ENCODE assay signal across 14 cellular contexts in genomic region chr1:18300376-18300775, GRCh38.
A peak's percentile ranks its signal among the peaks of the same experiment; 100 is the strongest.
DNase-seq lines count a peak whose midpoint lies in the region; ATAC-seq, FAIRE-seq and TF ChIP-seq lines count a peak whose summit lies in the region.
"Had no signal": no experiment of that assay in that cellular context is flagged by ENCODE, and none has a peak within 500 bp of the region (broad histone marks: within the 10 kb centered on the region; RNA-seq: fewer than 3 reads in every experiment).

No MANE protein-coding gene starts in this region.

- H3K18ac ChIP-seq in neuronal stem cell (ENCODE audit: low read length), result no peak overlapping the region

- no peaks in the 10 kb centered on the region; a peak in 1 of 5 replicates for H3K27me3 ChIP-seq in HepG2 (ENCODE audit: control insufficient read depth in 1 of 2, insufficient read depth in 2 of 2, low read length in 2 of 2)
- no peaks in the 10 kb centered on the region for H3K27me3 ChIP-seq in right lobe of liver
- no peaks in the 10 kb centered on the region for H3K27me3 ChIP-seq in neuronal stem cell (ENCODE audit: control insufficient read depth in 3 of 3, insufficient read depth in 3 of 3, low read depth in 1 of 3, low read length in 3 of 3)
- H3K27me3 ChIP-seq: BLaER1 had no signal

- H3K36me3 Mint-ChIP-seq in activated T-helper 2 cell treated with anti-CD3 and anti-CD28 coated beads, Interferon-gamma antibody, Interleukin-2, Interleukin-4, amounts not matched to agents 10 μg/mL and 5 μg/mL and 100 μg/mL, durations not matched to agents 14 hours and 24 hours and 36 hours (ENCODE audit: low read depth), result no peaks in the 10 kb centered on the region
- H3K36me3 Mint-ChIP-seq: CD4-positive, CD25-positive, alpha-beta regulatory T cell had no signal

- H3K4me1 ChIP-seq in HepG2 (ENCODE audit: insufficient read depth, low read length) (no peaks in the 10 kb centered on the region), right lobe of liver (no peaks in the 10 kb centered on the region), neuronal stem cell (ENCODE audit: control insufficient read depth in 2 of 2, insufficient read depth in 1 of 2, low read depth in 1 of 2, low read length in 2 of 2) (peaks cover 0 to 5% of the 10 kb centered on the region in 2 donors)

- no peak for TF ChIP-seq EP300 in HepG2 (IDR thresholded peaks at IDR 0.05; ENCODE audit: low read depth in 2 of 2, low read length in 2 of 2)
- no peak for TF ChIP-seq EP300 in HepG2 (CRISPR knock-in tag; IDR thresholded peaks at IDR 0.05; ENCODE audit: borderline replicate concordance)

- H3K4me2 ChIP-seq in HepG2 (ENCODE audit: low read depth, low read length) (no peak overlapping the region), neuronal stem cell (ENCODE audit: insufficient read depth, low read length, poor library complexity, severe bottlenecking) (no peak overlapping the region)
- H3K4me2 ChIP-seq: BLaER1 had no signal

- peak overlapping the region; percentile 27 for H3K14ac ChIP-seq in neuronal stem cell (ENCODE audit: low read length)

- H2AK5ac ChIP-seq in neuronal stem cell (ENCODE audit: low read depth, low read length), result peak overlapping the region; percentile 20

- H3K9ac ChIP-seq in HepG2 (ENCODE audit: insufficient read depth, low read depth, low read length), result no peak overlapping the region
- no peak overlapping the region for H3K9ac ChIP-seq in neuronal stem cell (ENCODE audit: low read depth, low read length, poor library complexity)
- H3K9ac ChIP-seq: BLaER1 had no signal

- in situ Hi-C loops in HepG2 (cut with HindIII; ENCODE audit: extremely low pct_ligation_motif_present, low pct_unique_long_range_greater_than_20kb), result no loop called here

- H3K4me3 ChIP-seq in HepG2 (replicated peaks in 1 of 3; ENCODE audit: insufficient read depth in 1 of 3, low read depth in 2 of 3, low read length in 3 of 3) (no peak overlapping the region), right lobe of liver (no peak overlapping the region), neuronal stem cell (ENCODE audit: low read length in 2 of 2) (no peak overlapping the region)
- H3K4me3 ChIP-seq: BLaER1, K562 had no signal

- FAIRE-seq in HepG2 (lab: Jason Lieb, UNC), result no peak
- FAIRE-seq: D721Med, H54 had no signal

- no peaks in the 10 kb centered on the region for H3K36me3 ChIP-seq in HepG2 (replicated peaks in 1 of 2; ENCODE audit: control insufficient read depth in 1 of 2, insufficient read depth in 2 of 2, low read length in 2 of 2)
- H3K36me3 ChIP-seq in right lobe of liver, result no peaks in the 10 kb centered on the region
- H3K36me3 ChIP-seq in neuronal stem cell (replicated peaks in 1 of 2; ENCODE audit: control insufficient read depth in 2 of 2, insufficient read depth in 2 of 2, low read length in 2 of 2), result no peaks in the 10 kb centered on the region
- H3K36me3 ChIP-seq: BLaER1 had no signal

- intact Hi-C loops in HepG2 (cut with micrococcal nuclease; ENCODE audit: unreplicated experiment) (no loop called here), right lobe of liver (cut with DNase I) (no loop called here)
- intact Hi-C loops in activated T-helper 2 cell treated with anti-CD3 and anti-CD28 coated beads, Interferon-gamma antibody, Interleukin-2, Interleukin-4, amounts not matched to agents 10 μg/mL and 5 μg/mL and 100 μg/mL, durations not matched to agents 14 hours and 24 hours and 36 hours (cut with micrococcal nuclease), result no loop called here

- H3K27ac Mint-ChIP-seq in activated T-helper 2 cell treated with anti-CD3 and anti-CD28 coated beads, Interferon-gamma antibody, Interleukin-2, Interleukin-4, amounts not matched to agents 10 μg/mL and 5 μg/mL and 100 μg/mL, durations not matched to agents 14 hours and 24 hours and 36 hours, result no peak overlapping the region
- H3K27ac Mint-ChIP-seq: CD4-positive, CD25-positive, alpha-beta regulatory T cell had no signal

- H3K4me1 Mint-ChIP-seq in activated T-helper 2 cell treated with anti-CD3 and anti-CD28 coated beads, Interferon-gamma antibody, Interleukin-2, Interleukin-4, amounts not matched to agents 10 μg/mL and 5 μg/mL and 100 μg/mL, durations not matched to agents 14 hours and 24 hours and 36 hours (ENCODE audit: low read depth), result no peaks in the 10 kb centered on the region
- H3K4me1 Mint-ChIP-seq: CD4-positive, CD25-positive, alpha-beta regulatory T cell had no signal

- CTCF ChIA-PET in HepG2 (lab: Yijun Ruan, JAX; ENCODE audit: low intra/inter-chr PET ratio, low total read pairs), result interaction anchor here (1.2 to 1.9 kb wide), 3 partner anchors 230 to 280 kb away, joined by 3 to 11 read pairs (median 6); no protein-coding TSS in a partner anchor

- no TSS peak for BruUV-seq in HepG2 (replicated peaks; lab: Mats Ljungman, UMichigan)

- no peaks in the 10 kb centered on the region for H3K79me2 ChIP-seq in HepG2 (ENCODE audit: insufficient read depth, low read length)

- H2BK15ac ChIP-seq in neuronal stem cell (ENCODE audit: low read length), result no peak overlapping the region

- H3K27ac ChIP-seq in HepG2 (ENCODE audit: extremely low read length, insufficient read depth, low read length) (no peak overlapping the region), right lobe of liver (no peak overlapping the region), VCaP (peak overlapping the region; percentile 98), neuronal stem cell (replicated peaks; ENCODE audit: low read length) (no peak overlapping the region)
- H3K27ac ChIP-seq: BLaER1, HL-60 had no signal

- H2BK12ac ChIP-seq in neuronal stem cell (ENCODE audit: low read length), result no peak overlapping the region

- ATAC-seq in HepG2 (no peak), right lobe of liver (no peak), GM21447 (IDR thresholded peaks at IDR 0.05; ENCODE audit: unreplicated experiment) (no peak)

- H2AFZ ChIP-seq in HepG2 (ENCODE audit: low read length), result no peak overlapping the region
- no peak overlapping the region for H2AFZ ChIP-seq in neuronal stem cell (ENCODE audit: low read length)

- no peaks in the 10 kb centered on the region for H3K9me3 ChIP-seq in HepG2 (ENCODE audit: low read length)
- no peaks in the 10 kb centered on the region for H3K9me3 ChIP-seq in right lobe of liver
- no peaks in the 10 kb centered on the region for H3K9me3 ChIP-seq in neuronal stem cell (replicated peaks in 1 of 2; ENCODE audit: control insufficient read depth in 2 of 2, insufficient read depth in 1 of 2, low read depth in 1 of 2, low read length in 2 of 2)
- H3K9me3 ChIP-seq: BLaER1 had no signal

- POLR2A ChIA-PET in HepG2 (lab: Yijun Ruan, JAX), result no interaction called here

- no CpG with 5 or more reads among the region's 2 CpGs for WGBS in HepG2 (ENCODE audit: low lambda C conversion rate)
- no CpG with 5 or more reads among the region's 2 CpGs for WGBS in right lobe of liver (ENCODE audit: insufficient coverage, low coverage, low lambda C conversion rate, missing lambda C conversion rate)
- no CpG with 5 or more reads among the region's 2 CpGs for WGBS in neuronal stem cell (ENCODE audit: extremely low coverage in 2 of 2, insufficient read length in 2 of 2, insufficient replicate concordance in 1 of 2), 2 donors

- no peak for TF ChIP-seq POLR2A in HepG2 (IDR thresholded peaks at IDR 0.05; ENCODE audit: insufficient read depth in 1 of 2, low read depth in 2 of 2, low read length in 2 of 2)
- no peak for TF ChIP-seq POLR2A in right lobe of liver (IDR thresholded peaks at IDR 0.05)

- no peak overlapping the region for H3K4ac ChIP-seq in neuronal stem cell (ENCODE audit: low read length)

- H4K91ac ChIP-seq in neuronal stem cell (ENCODE audit: low read depth, low read length, poor library complexity), result no peak overlapping the region

- H2BK120ac ChIP-seq in neuronal stem cell (ENCODE audit: low read depth, low read length), result no peak overlapping the region

- no peak overlapping the region for H2BK5ac ChIP-seq in neuronal stem cell (ENCODE audit: low read length)

- no peak overlapping the region for H3K4me3 Mint-ChIP-seq in activated T-helper 2 cell treated with anti-CD3 and anti-CD28 coated beads, Interferon-gamma antibody, Interleukin-2, Interleukin-4, amounts not matched to agents 10 μg/mL and 5 μg/mL and 100 μg/mL, durations not matched to agents 14 hours and 24 hours and 36 hours (ENCODE audit: low read depth)
- H3K4me3 Mint-ChIP-seq: CD4-positive, CD25-positive, alpha-beta regulatory T cell had no signal

- no peak overlapping the region for H4K8ac ChIP-seq in neuronal stem cell (ENCODE audit: low read depth, low read length)

- H3K27me3 Mint-ChIP-seq in activated T-helper 2 cell treated with anti-CD3 and anti-CD28 coated beads, Interferon-gamma antibody, Interleukin-2, Interleukin-4, amounts not matched to agents 10 μg/mL and 5 μg/mL and 100 μg/mL, durations not matched to agents 14 hours and 24 hours and 36 hours (ENCODE audit: low read depth), result peaks cover 13% of the 10 kb centered on the region

- H3K9me3 Mint-ChIP-seq in activated T-helper 2 cell treated with anti-CD3 and anti-CD28 coated beads, Interferon-gamma antibody, Interleukin-2, Interleukin-4, amounts not matched to agents 10 μg/mL and 5 μg/mL and 100 μg/mL, durations not matched to agents 14 hours and 24 hours and 36 hours, result no peaks in the 10 kb centered on the region
- H3K9me3 Mint-ChIP-seq: CD4-positive, CD25-positive, alpha-beta regulatory T cell had no signal

- H3K23ac ChIP-seq in neuronal stem cell (ENCODE audit: low read depth, low read length, poor library complexity), result no peak overlapping the region

- no peak for TF ChIP-seq RAD21 in HepG2 (CRISPR knock-in tag; IDR thresholded peaks at IDR 0.05)

- no peaks in the 10 kb centered on the region for H3K79me1 ChIP-seq in neuronal stem cell (ENCODE audit: low read depth, low read length)

- no peaks in the 10 kb centered on the region for H4K20me1 ChIP-seq in HepG2 (ENCODE audit: insufficient read depth, low read length)
- H4K20me1 ChIP-seq: BLaER1 had no signal

- DNase-seq in HepG2 (ENCODE audit: low spot score) (no peak), right lobe of liver (no peak), neuronal stem cell (ENCODE audit: low spot score) (no peak), NOMO-1 (lab: John Stamatoyannopoulos, UW; ENCODE audit: unreplicated experiment in 2 of 2) (no peak)
- DNase-seq in activated T-helper 2 cell treated with anti-CD3 and anti-CD28 coated beads, Interferon-gamma antibody, Interleukin-2, Interleukin-4, amounts not matched to agents 10 μg/mL and 5 μg/mL and 100 μg/mL, durations not matched to agents 14 hours and 24 hours and 36 hours (ENCODE audit: low spot score), result no peak
- DNase-seq: GF-D8 had no signal

- TF ChIP-seq CTCF in HepG2 (CRISPR knock-in tag; IDR thresholded peaks at IDR 0.05), result no peak
- no peak for TF ChIP-seq CTCF in right lobe of liver (IDR thresholded peaks at IDR 0.05)
- TF ChIP-seq CTCF in VCaP (conservative IDR thresholded peaks at IDR 0.05), result no peak

TF ChIP-seq in HepG2, 621 proteins besides CTCF, POLR2A, EP300 and RAD21 (continues in another document):
- peak; percentile 3; the same call in 1 of the 2 replicates for TF ChIP-seq CEBPB (IDR thresholded peaks at IDR 0.05; ENCODE audit: borderline replicate concordance, low read depth, low read length)
- no peak for TF ChIP-seq CREBL2 (CRISPR knock-in tag; IDR thresholded peaks at IDR 0.05; ENCODE audit: borderline replicate concordance)
